In the genomic region with DNA sequence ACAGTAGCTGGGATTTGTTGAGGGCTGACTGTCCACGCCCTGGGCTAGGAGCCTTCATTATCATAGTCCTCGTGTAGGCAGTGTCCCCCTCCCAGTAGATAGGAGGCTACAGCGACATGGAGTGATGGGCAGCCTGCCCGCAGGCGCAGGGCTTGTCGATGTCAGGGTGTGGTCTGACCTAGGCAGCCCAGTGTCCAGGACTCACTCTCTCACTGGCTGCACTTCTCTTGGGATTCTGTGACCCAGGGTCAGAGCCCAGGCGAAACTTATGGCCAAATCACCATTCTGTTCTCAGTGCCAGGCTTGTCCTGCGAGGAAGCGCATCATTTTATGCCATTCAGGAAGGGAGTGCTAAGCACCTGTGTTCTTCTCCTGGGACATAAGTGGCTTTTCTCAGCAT, we compare ENCODE assay signal across 15 cellular contexts.
DNase-seq lines count a peak whose midpoint lies in the region; TF ChIP-seq lines count a peak whose summit lies in the region.
"Had no signal": no experiment of that assay in that cellular context is flagged by ENCODE, and none has a peak within 500 bp of the region (broad histone marks: within the 10 kb centered on the region; RNA-seq: fewer than 3 reads in every experiment).

No MANE protein-coding gene starts in this region.

- DNase-seq in ecto neural progenitor cell (ENCODE audit: low spot score) (peak; percentile 16), nephron progenitor cell (no peak), NOMO-1 treated with dmso at 0.1 percent for 144 hours (lab: John Stamatoyannopoulos, UW; ENCODE audit: unreplicated experiment) (no peak)
- DNase-seq in activated naive CD4-positive, alpha-beta T cell treated with anti-CD3 and anti-CD28 coated beads, Interleukin-2, amount 10 ng/mL, durations not matched to agents 7 days and 5 days, result no peak
- DNase-seq in stimulated activated CD8-positive, alpha-beta memory T cell treated with anti-CD3 and anti-CD28 coated beads, Interleukin-4, amount 100 ng/mL, for 48 hours, result no peak
- DNase-seq: 8988T; ACHN; AML-193; Caco-2; Calu3; CD4-positive, alpha-beta T cell; CD8-positive, alpha-beta T cell; DMS79 treated with DMSO at 0.1 percent for 48 hours; GF-D8 had no signal

- peaks cover 4% of the 10 kb centered on the region for H3K4me1 Mint-ChIP-seq in nephron progenitor cell
- no peaks in the 10 kb centered on the region for H3K4me1 Mint-ChIP-seq in activated naive CD4-positive, alpha-beta T cell treated with anti-CD3 and anti-CD28 coated beads, Interleukin-2, amount 10 ng/mL, durations not matched to agents 7 days and 5 days
- H3K4me1 Mint-ChIP-seq: B cell had no signal

- H3K27me3 Mint-ChIP-seq in nephron progenitor cell (ENCODE audit: low read depth, poor library complexity), result peaks cover 3% of the 10 kb centered on the region
- H3K27me3 Mint-ChIP-seq in activated naive CD4-positive, alpha-beta T cell treated with anti-CD3 and anti-CD28 coated beads, Interleukin-2, amount 10 ng/mL, durations not matched to agents 7 days and 5 days, result no peaks in the 10 kb centered on the region
- H3K27me3 Mint-ChIP-seq: B cell; CD4-positive, alpha-beta T cell had no signal

- peaks cover 8% of the 10 kb centered on the region for H3K36me3 Mint-ChIP-seq in nephron progenitor cell (ENCODE audit: low read depth)
- no peaks in the 10 kb centered on the region for H3K36me3 Mint-ChIP-seq in activated naive CD4-positive, alpha-beta T cell treated with anti-CD3 and anti-CD28 coated beads, Interleukin-2, amount 10 ng/mL, durations not matched to agents 7 days and 5 days
- H3K36me3 Mint-ChIP-seq: CD8-positive, alpha-beta T cell had no signal

- peak overlapping the region; percentile 45 for H3K27ac Mint-ChIP-seq in nephron progenitor cell
- H3K27ac Mint-ChIP-seq in activated naive CD4-positive, alpha-beta T cell treated with anti-CD3 and anti-CD28 coated beads, Interleukin-2, amount 10 ng/mL, durations not matched to agents 7 days and 5 days, result no peak overlapping the region
- H3K27ac Mint-ChIP-seq: B cell; CD4-positive, alpha-beta T cell; CD8-positive, alpha-beta T cell had no signal

- TF ChIP-seq CTCF in nephron progenitor cell (IDR thresholded peaks at IDR 0.05), result no peak

- CTCF ChIA-PET in activated naive CD4-positive, alpha-beta T cell treated with anti-CD3 and anti-CD28 coated beads, Interleukin-2, amount 10 ng/mL, durations not matched to agents 7 days and 5 days (lab: Charles Lee), result interaction anchor here (2.2 kb wide), 1 partner anchor 10 kb away, joined by 6 read pairs; no protein-coding TSS in a partner anchor

- no peaks in the 10 kb centered on the region for H3K9me3 Mint-ChIP-seq in nephron progenitor cell
- H3K9me3 Mint-ChIP-seq in activated naive CD4-positive, alpha-beta T cell treated with anti-CD3 and anti-CD28 coated beads, Interleukin-2, amount 10 ng/mL, durations not matched to agents 7 days and 5 days, result peaks cover 16% of the 10 kb centered on the region

- H3K4me3 Mint-ChIP-seq in nephron progenitor cell, result no peak overlapping the region
- H3K4me3 Mint-ChIP-seq in activated naive CD4-positive, alpha-beta T cell treated with anti-CD3 and anti-CD28 coated beads, Interleukin-2, amount 10 ng/mL, durations not matched to agents 7 days and 5 days, result no peak overlapping the region
- H3K4me3 Mint-ChIP-seq: B cell; CD4-positive, alpha-beta T cell; CD8-positive, alpha-beta T cell had no signal
